In the genomic region with DNA sequence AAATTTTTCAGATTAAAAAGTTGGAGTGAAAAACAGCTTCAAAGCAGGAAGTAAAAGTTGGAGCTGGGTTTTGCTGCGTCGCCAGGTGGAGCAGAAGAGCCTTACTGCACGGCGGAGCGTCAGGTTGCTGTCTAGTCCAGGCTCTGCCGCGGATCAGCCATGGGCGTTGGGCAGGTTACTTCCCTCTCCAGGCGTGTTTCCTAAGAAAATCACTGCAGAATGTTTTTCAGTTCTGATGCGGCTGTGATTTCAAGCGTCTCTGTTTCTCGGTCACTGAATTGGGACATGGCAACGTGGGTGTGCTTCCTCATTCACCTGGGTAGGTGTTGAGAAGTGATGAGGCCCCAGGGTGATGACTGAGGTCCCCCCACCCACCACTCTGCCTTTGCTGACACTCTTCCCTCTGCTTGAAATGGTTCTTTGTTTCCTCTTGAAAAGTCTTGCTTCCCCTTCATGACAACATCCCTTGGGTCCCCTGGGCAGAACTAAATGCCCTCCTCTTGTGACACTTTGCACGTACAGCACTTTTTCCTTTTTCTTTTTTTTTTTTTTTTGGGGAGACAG, we compare ENCODE assay signal across 1 cellular context.
TF ChIP-seq lines count a peak whose summit lies in the region.

No MANE protein-coding gene starts in this region.

TF ChIP-seq in K562, 482 proteins besides CTCF, POLR2A, EP300 and RAD21:
- peak; percentile 64 for TF ChIP-seq ZNF316 (IDR thresholded peaks at IDR 0.05)
- TF ChIP-seq ELF1 (tag; IDR thresholded peaks at IDR 0.05) = peak; percentile 68; the same call in 1 of the 2 replicates
- peak; percentile 56 to 71; a peak in 3 of 4 replicates for TF ChIP-seq KDM1A (IDR thresholded peaks at IDR 0.05)
- peak; percentile 36; the same call in 1 of the 2 replicates for TF ChIP-seq SMC3 (conservative IDR thresholded peaks at IDR 0.05; ENCODE audit: insufficient read depth, low read depth, low read length)
- peak; percentile 24; the same call in 1 of the 2 replicates for TF ChIP-seq CXXC5 (CRISPR knock-in tag; IDR thresholded peaks at IDR 0.05)
- TF ChIP-seq CTBP1 (IDR thresholded peaks at IDR 0.05; ENCODE audit: borderline replicate concordance) = 0 out of 2 replicates have a peak, but pooled peaks have one; percentile 33
- 0 out of 2 replicates have a peak, but pooled peaks have one; percentile 34 for TF ChIP-seq ELF2 (CRISPR knock-in tag; IDR thresholded peaks at IDR 0.05)
- 0 out of 2 replicates have a peak, but pooled peaks have one; percentile 28 for TF ChIP-seq PHF21A (IDR thresholded peaks at IDR 0.05; ENCODE audit: borderline replicate concordance, low read depth)
- TF ChIP-seq SMARCC2 (IDR thresholded peaks at IDR 0.05; ENCODE audit: low read depth) = peak; percentile 40; the same call in 1 of the 2 replicates
- TF ChIP-seq HOXB6 (CRISPR knock-in tag; IDR thresholded peaks at IDR 0.05; ENCODE audit: borderline replicate concordance) = no peak
- 0 out of 2 replicates have a peak, but pooled peaks have one; percentile 38 for TF ChIP-seq CREM (IDR thresholded peaks at IDR 0.05; ENCODE audit: low read depth)
- TF ChIP-seq SIX5 (IDR thresholded peaks at IDR 0.05; ENCODE audit: borderline replicate concordance in 1 of 2, insufficient read depth in 1 of 2, low read depth in 1 of 2, low read length in 2 of 2) = no peak
- TF ChIP-seq EGR1 (conservative IDR thresholded peaks at IDR 0.05) = peak; percentile 32
- peak in 1 of 2 experiments; percentile 72; a peak in 1 of 4 replicates for TF ChIP-seq RCOR1 (IDR thresholded peaks at IDR 0.05; ENCODE audit: borderline replicate concordance in 1 of 2, low read depth in 2 of 2, low read length in 2 of 2)
- 0 out of 2 replicates have a peak, but pooled peaks have one; percentile 10 for TF ChIP-seq ETV1 (tag; conservative IDR thresholded peaks at IDR 0.05; ENCODE audit: low read depth)
- no peak for TF ChIP-seq CSDE1 (IDR thresholded peaks at IDR 0.05)
- TF ChIP-seq SIRT6 (IDR thresholded peaks at IDR 0.05; ENCODE audit: low read depth, low read length) = no peak
- TF ChIP-seq JUND (IDR thresholded peaks at IDR 0.05; ENCODE audit: borderline replicate concordance, low read depth, low read length) = 0 out of 2 replicates have a peak, but pooled peaks have one; percentile 1
- TF ChIP-seq JUND (tag; IDR thresholded peaks at IDR 0.05; ENCODE audit: borderline replicate concordance, low read depth, low read length) = no peak
- 0 out of 2 replicates have a peak, but pooled peaks have one; percentile 20 for TF ChIP-seq SMARCE1 (IDR thresholded peaks at IDR 0.05)
